In the genomic region with DNA sequence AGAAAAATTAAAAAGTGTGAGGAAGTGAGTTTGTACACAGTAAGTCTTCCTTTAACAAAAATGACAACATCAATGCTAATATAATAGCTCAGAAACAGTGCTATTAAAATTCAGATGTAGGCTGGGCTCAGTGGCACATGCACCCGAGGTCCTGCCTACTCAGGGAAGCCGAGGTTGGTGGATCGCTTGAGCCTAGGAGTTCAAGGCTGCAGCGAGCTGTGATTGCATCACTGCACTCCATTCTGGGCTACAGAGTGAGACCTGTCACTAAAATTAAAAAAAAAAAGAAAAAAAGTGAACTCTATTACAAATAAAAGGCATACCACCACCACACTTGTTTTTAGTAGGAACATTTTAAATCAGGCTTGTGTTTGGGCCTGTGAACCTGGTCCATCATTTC, we compare ENCODE assay signal across 2 cellular contexts.
TF ChIP-seq lines count a peak whose summit lies in the region.

No MANE protein-coding gene starts in this region.

TF ChIP-seq in GM23338, 12 proteins besides CTCF, POLR2A, EP300 and RAD21 (continues in another document):
- TF ChIP-seq, protein P1, sequence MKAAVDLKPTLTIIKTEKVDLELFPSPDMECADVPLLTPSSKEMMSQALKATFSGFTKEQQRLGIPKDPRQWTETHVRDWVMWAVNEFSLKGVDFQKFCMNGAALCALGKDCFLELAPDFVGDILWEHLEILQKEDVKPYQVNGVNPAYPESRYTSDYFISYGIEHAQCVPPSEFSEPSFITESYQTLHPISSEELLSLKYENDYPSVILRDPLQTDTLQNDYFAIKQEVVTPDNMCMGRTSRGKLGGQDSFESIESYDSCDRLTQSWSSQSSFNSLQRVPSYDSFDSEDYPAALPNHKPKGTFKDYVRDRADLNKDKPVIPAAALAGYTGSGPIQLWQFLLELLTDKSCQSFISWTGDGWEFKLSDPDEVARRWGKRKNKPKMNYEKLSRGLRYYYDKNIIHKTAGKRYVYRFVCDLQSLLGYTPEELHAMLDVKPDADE (IDR thresholded peaks at IDR 0.05): no peak
- TF ChIP-seq, protein P2, sequence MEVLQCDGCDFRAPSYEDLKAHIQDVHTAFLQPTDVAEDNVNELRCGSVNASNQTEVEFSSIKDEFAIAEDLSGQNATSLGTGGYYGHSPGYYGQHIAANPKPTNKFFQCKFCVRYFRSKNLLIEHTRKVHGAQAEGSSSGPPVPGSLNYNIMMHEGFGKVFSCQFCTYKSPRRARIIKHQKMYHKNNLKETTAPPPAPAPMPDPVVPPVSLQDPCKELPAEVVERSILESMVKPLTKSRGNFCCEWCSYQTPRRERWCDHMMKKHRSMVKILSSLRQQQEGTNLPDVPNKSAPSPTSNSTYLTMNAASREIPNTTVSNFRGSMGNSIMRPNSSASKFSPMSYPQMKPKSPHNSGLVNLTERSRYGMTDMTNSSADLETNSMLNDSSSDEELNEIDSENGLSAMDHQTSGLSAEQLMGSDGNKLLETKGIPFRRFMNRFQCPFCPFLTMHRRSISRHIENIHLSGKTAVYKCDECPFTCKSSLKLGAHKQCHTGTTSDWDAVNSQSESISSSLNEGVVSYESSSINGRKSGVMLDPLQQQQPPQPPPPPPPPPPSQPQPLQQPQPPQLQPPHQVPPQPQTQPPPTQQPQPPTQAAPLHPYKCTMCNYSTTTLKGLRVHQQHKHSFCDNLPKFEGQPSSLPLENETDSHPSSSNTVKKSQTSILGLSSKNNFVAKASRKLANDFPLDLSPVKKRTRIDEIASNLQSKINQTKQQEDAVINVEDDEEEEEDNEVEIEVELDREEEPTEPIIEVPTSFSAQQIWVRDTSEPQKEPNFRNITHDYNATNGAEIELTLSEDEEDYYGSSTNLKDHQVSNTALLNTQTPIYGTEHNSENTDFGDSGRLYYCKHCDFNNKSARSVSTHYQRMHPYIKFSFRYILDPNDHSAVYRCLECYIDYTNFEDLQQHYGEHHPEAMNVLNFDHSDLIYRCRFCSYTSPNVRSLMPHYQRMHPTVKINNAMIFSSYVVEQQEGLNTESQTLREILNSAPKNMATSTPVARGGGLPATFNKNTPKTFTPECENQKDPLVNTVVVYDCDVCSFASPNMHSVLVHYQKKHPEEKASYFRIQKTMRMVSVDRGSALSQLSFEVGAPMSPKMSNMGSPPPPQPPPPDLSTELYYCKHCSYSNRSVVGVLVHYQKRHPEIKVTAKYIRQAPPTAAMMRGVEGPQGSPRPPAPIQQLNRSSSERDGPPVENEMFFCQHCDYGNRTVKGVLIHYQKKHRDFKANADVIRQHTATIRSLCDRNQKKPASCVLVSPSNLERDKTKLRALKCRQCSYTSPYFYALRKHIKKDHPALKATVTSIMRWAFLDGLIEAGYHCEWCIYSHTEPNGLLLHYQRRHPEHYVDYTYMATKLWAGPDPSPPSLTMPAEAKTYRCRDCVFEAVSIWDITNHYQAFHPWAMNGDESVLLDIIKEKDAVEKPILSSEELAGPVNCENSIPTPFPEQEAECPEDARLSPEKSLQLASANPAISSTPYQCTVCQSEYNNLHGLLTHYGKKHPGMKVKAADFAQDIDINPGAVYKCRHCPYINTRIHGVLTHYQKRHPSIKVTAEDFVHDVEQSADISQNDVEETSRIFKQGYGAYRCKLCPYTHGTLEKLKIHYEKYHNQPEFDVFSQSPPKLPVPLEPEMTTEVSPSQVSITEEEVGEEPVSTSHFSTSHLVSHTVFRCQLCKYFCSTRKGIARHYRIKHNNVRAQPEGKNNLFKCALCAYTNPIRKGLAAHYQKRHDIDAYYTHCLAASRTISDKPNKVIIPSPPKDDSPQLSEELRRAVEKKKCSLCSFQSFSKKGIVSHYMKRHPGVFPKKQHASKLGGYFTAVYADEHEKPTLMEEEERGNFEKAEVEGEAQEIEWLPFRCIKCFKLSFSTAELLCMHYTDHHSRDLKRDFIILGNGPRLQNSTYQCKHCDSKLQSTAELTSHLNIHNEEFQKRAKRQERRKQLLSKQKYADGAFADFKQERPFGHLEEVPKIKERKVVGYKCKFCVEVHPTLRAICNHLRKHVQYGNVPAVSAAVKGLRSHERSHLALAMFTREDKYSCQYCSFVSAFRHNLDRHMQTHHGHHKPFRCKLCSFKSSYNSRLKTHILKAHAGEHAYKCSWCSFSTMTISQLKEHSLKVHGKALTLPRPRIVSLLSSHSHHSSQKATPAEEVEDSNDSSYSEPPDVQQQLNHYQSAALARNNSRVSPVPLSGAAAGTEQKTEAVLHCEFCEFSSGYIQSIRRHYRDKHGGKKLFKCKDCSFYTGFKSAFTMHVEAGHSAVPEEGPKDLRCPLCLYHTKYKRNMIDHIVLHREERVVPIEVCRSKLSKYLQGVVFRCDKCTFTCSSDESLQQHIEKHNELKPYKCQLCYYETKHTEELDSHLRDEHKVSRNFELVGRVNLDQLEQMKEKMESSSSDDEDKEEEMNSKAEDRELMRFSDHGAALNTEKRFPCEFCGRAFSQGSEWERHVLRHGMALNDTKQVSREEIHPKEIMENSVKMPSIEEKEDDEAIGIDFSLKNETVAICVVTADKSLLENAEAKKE (CRISPR knock-in tag; IDR thresholded peaks at IDR 0.05): no peak
- no peak for TF ChIP-seq NANOG (IDR thresholded peaks at IDR 0.05; ENCODE audit: borderline replicate concordance)
- TF ChIP-seq ZNF331 (CRISPR knock-in tag; IDR thresholded peaks at IDR 0.05; ENCODE audit: low read depth): no peak
- TF ChIP-seq CREB1 (CRISPR knock-in tag; IDR thresholded peaks at IDR 0.05; ENCODE audit: low read depth): no peak
- TF ChIP-seq EZH2phosphoT487 (IDR thresholded peaks at IDR 0.05; ENCODE audit: unreplicated experiment): no peak
- TF ChIP-seq ZNF114 (CRISPR knock-in tag; IDR thresholded peaks at IDR 0.05): no peak
- no peak for TF ChIP-seq STAT1 (IDR thresholded peaks at IDR 0.05; ENCODE audit: unreplicated experiment)
- TF ChIP-seq, protein P3, sequence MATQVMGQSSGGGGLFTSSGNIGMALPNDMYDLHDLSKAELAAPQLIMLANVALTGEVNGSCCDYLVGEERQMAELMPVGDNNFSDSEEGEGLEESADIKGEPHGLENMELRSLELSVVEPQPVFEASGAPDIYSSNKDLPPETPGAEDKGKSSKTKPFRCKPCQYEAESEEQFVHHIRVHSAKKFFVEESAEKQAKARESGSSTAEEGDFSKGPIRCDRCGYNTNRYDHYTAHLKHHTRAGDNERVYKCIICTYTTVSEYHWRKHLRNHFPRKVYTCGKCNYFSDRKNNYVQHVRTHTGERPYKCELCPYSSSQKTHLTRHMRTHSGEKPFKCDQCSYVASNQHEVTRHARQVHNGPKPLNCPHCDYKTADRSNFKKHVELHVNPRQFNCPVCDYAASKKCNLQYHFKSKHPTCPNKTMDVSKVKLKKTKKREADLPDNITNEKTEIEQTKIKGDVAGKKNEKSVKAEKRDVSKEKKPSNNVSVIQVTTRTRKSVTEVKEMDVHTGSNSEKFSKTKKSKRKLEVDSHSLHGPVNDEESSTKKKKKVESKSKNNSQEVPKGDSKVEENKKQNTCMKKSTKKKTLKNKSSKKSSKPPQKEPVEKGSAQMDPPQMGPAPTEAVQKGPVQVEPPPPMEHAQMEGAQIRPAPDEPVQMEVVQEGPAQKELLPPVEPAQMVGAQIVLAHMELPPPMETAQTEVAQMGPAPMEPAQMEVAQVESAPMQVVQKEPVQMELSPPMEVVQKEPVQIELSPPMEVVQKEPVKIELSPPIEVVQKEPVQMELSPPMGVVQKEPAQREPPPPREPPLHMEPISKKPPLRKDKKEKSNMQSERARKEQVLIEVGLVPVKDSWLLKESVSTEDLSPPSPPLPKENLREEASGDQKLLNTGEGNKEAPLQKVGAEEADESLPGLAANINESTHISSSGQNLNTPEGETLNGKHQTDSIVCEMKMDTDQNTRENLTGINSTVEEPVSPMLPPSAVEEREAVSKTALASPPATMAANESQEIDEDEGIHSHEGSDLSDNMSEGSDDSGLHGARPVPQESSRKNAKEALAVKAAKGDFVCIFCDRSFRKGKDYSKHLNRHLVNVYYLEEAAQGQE (IDR thresholded peaks at IDR 0.05; ENCODE audit: unreplicated experiment): no peak
- no peak for TF ChIP-seq POLR2AphosphoS5 (IDR thresholded peaks at IDR 0.05; ENCODE audit: low read depth)

TF ChIP-seq in H1, 55 proteins besides CTCF, POLR2A, EP300 and RAD21:
- peak; percentile 63; the same call in 1 of the 2 replicates for TF ChIP-seq CEBPB (IDR thresholded peaks at IDR 0.05; ENCODE audit: low read depth, low read length)
- peak; percentile 11; the same call in 1 of the 2 replicates for TF ChIP-seq E2F6 (IDR thresholded peaks at IDR 0.05)
- TF ChIP-seq GTF2F1 (IDR thresholded peaks at IDR 0.05; ENCODE audit: borderline replicate concordance, low read depth, low read length): no peak
